Comparison of ENCODE assay signal across 23 cellular contexts in genomic region chr4:41129128-41129754, GRCh38.
DNase-seq lines count a peak whose midpoint lies in the region; ATAC-seq and TF ChIP-seq lines count a peak whose summit lies in the region.
"Had no signal": no experiment of that assay in that cellular context is flagged by ENCODE, and none has a peak within 500 bp of the region (broad histone marks: within the 10 kb centered on the region; RNA-seq: fewer than 3 reads in every experiment).

No MANE protein-coding gene starts in this region.

- H3K27ac Mint-ChIP-seq in neural progenitor cell (peak overlapping the region; percentile 35), T-helper 17 cell (no peak overlapping the region)
- H3K27ac Mint-ChIP-seq: B cell, IgD-negative memory B cell had no signal

- ATAC-seq in RWPE2 (ENCODE audit: low read depth) = no peak
- no peak for ATAC-seq in GM21390 (IDR thresholded peaks at IDR 0.05; ENCODE audit: unreplicated experiment)
- no peak for ATAC-seq in T-helper 17 cell
- ATAC-seq: esophagus mucosa, right cardiac atrium had no signal

- H3K4me1 ChIP-seq in RWPE2 (ENCODE audit: insufficient read depth, poor library complexity, severe bottlenecking) (peaks cover 61% of the 10 kb centered on the region), neural progenitor cell (peaks cover 41% of the 10 kb centered on the region), Karpas-422 (ENCODE audit: low read length) (no peaks in the 10 kb centered on the region)

- no peaks in the 10 kb centered on the region for H3K79me2 ChIP-seq in neural progenitor cell (ENCODE audit: low read depth)
- H3K79me2 ChIP-seq in Karpas-422 (ENCODE audit: low read length) = no peaks in the 10 kb centered on the region

- H3K4me3 Mint-ChIP-seq in neural progenitor cell (no peak overlapping the region), T-helper 17 cell (no peak overlapping the region)
- H3K4me3 Mint-ChIP-seq: B cell, IgD-negative memory B cell had no signal

- peaks cover 4% of the 10 kb centered on the region for H3K4me1 Mint-ChIP-seq in neural progenitor cell
- H3K4me1 Mint-ChIP-seq in T-helper 17 cell = no peaks in the 10 kb centered on the region
- H3K4me1 Mint-ChIP-seq: B cell, IgD-negative memory B cell had no signal

- no peaks in the 10 kb centered on the region for H4K20me1 ChIP-seq in neural progenitor cell (ENCODE audit: low read depth)
- no peaks in the 10 kb centered on the region for H4K20me1 ChIP-seq in Karpas-422 (ENCODE audit: insufficient read depth, low read depth, low read length)

- no peaks in the 10 kb centered on the region for H3K36me3 Mint-ChIP-seq in neural progenitor cell
- no peaks in the 10 kb centered on the region for H3K36me3 Mint-ChIP-seq in T-helper 17 cell (ENCODE audit: low read depth)

- H3K27ac ChIP-seq in RWPE2 (ENCODE audit: poor library complexity, severe bottlenecking) (peak overlapping the region; percentile 95), neural progenitor cell (no peak overlapping the region), Karpas-422 (ENCODE audit: low read length) (no peak overlapping the region)
- H3K27ac ChIP-seq: 22Rv1, uterus had no signal

- TF ChIP-seq CTCF in RWPE2 (IDR thresholded peaks at IDR 0.05; ENCODE audit: poor library complexity, severe bottlenecking) = no peak
- TF ChIP-seq CTCF in neural progenitor cell (IDR thresholded peaks at IDR 0.05) = no peak

- H3K9ac ChIP-seq in neural progenitor cell (no peak overlapping the region), Karpas-422 (ENCODE audit: low read length) (no peak overlapping the region)

- DNase-seq in NCI-H1105 treated with DMSO at 0.1 percent for 48 hours (lab: John Stamatoyannopoulos, UW) (peak; percentile 44), NCI-H1105 (lab: John Stamatoyannopoulos, UW) (no peak), NCI-H2029 treated with DMSO at 0.1 percent for 48 hours (lab: John Stamatoyannopoulos, UW) (peak; percentile 52), RWPE2 (ENCODE audit: low spot score) (no peak), neural progenitor cell (ENCODE audit: low spot score) (no peak), Karpas-422 (no peak), T-helper 17 cell (no peak)
- DNase-seq: activated CD4-positive, alpha-beta T cell treated with anti-CD3 and anti-CD28 coated beads for 1 hour; activated CD8-positive, alpha-beta memory T cell treated with anti-CD3 and anti-CD28 coated beads for 24 hours; activated naive CD4-positive, alpha-beta T cell treated with anti-CD3 and anti-CD28 coated beads, Interleukin-2, amount 50 U/mL, for 16 hours; effector CD4-positive, alpha-beta T cell; hippocampal formation; lower lobe of right lung; MM.1S; NCI-H226; right cardiac atrium; stimulated activated CD8-positive, alpha-beta memory T cell treated with anti-CD3 and anti-CD28 coated beads, Interleukin-4, amount 100 ng/mL, for 48 hours; uterus had no signal

- H3K27me3 ChIP-seq in RWPE2 (ENCODE audit: insufficient read depth, poor library complexity, severe bottlenecking) (no peaks in the 10 kb centered on the region), neural progenitor cell (no peaks in the 10 kb centered on the region), Karpas-422 (ENCODE audit: low read length) (no peaks in the 10 kb centered on the region)
- H3K27me3 ChIP-seq: uterus had no signal

- no peak overlapping the region for H3K4me3 ChIP-seq in RWPE2 (ENCODE audit: severe bottlenecking)
- no peak overlapping the region for H3K4me3 ChIP-seq in neural progenitor cell
- H3K4me3 ChIP-seq in Karpas-422 (ENCODE audit: low read length) = no peak overlapping the region
- H3K4me3 ChIP-seq: lower lobe of right lung, uterus had no signal

- H3K27me3 Mint-ChIP-seq in neural progenitor cell (ENCODE audit: insufficient read depth, low read depth) (no peaks in the 10 kb centered on the region), T-helper 17 cell (peaks cover 6% of the 10 kb centered on the region)
- H3K27me3 Mint-ChIP-seq: B cell, IgD-negative memory B cell had no signal

- peaks cover 3% of the 10 kb centered on the region for H3F3A ChIP-seq in neural progenitor cell (ENCODE audit: low read depth)

- H3K4me2 ChIP-seq in neural progenitor cell (no peak overlapping the region), Karpas-422 (ENCODE audit: low read depth, low read length, poor library complexity, severe bottlenecking) (no peak overlapping the region)

- no peaks in the 10 kb centered on the region for H3K9me3 Mint-ChIP-seq in neural progenitor cell

- no peaks in the 10 kb centered on the region for H3K9me3 ChIP-seq in RWPE2 (ENCODE audit: severe bottlenecking)
- H3K9me3 ChIP-seq in neural progenitor cell (ENCODE audit: low read depth) = no peaks in the 10 kb centered on the region
- no peaks in the 10 kb centered on the region for H3K9me3 ChIP-seq in Karpas-422 (ENCODE audit: low read length)
- H3K9me3 ChIP-seq in T-helper 17 cell (ENCODE audit: control insufficient read depth, low read length, poor library complexity, severe bottlenecking) = no peaks in the 10 kb centered on the region
- H3K9me3 ChIP-seq: lower lobe of right lung, uterus had no signal

- H2AFZ ChIP-seq in neural progenitor cell (replicated peaks) = no peak overlapping the region
- H2AFZ ChIP-seq in Karpas-422 (ENCODE audit: low read length) = no peak overlapping the region

- H3K9me2 ChIP-seq in Karpas-422 (replicated peaks; ENCODE audit: insufficient read depth, low read length) = no peaks in the 10 kb centered on the region

- H3K36me3 ChIP-seq in RWPE2 (ENCODE audit: low read depth) (0 out of 2 replicates have a peak, but pooled peaks cover 4% of the 10 kb centered on the region), neural progenitor cell (no peaks in the 10 kb centered on the region), Karpas-422 (ENCODE audit: insufficient read depth, low read length) (no peaks in the 10 kb centered on the region)
- H3K36me3 ChIP-seq: lower lobe of right lung, uterus had no signal

Comparison
In these comparisons a context has a peak if more than half of its experiments do, and no peak if none do; other contexts are left out.
1. DNase-seq: peak in NCI-H1105 treated with DMSO at 0.1 percent for 48 hours (single experiment) and NCI-H2029 treated with DMSO at 0.1 percent for 48 hours (single experiment); none in NCI-H1105 (single experiment), RWPE2 (single experiment), neural progenitor cell (single experiment), Karpas-422 (single experiment) and T-helper 17 cell (0 of 3).